ENCODE assay signal across 17 cellular contexts in genomic region chr9:7336356-7337075, GRCh38.
DNase-seq lines count a peak whose midpoint lies in the region; FAIRE-seq and TF ChIP-seq lines count a peak whose summit lies in the region.
"Had no signal": no experiment of that assay in that cellular context is flagged by ENCODE, and none has a peak within 500 bp of the region (broad histone marks: within the 10 kb centered on the region; RNA-seq: fewer than 3 reads in every experiment).

No MANE protein-coding gene starts in this region.

- 0% methylated on average over 1 of the region's 2 CpGs for WGBS in mesenchymal stem cell
- WGBS in testis, 2 donors: 56 to 66% methylated on average over 2 of the region's 2 CpGs
- 55 to 63% (median 56%) methylated on average over 2 of the region's 2 CpGs for WGBS in small intestine, 3 donors

- intact Hi-C loops in testis (cut with DNase I; ENCODE audit: low total_unique reads): no loop called here

- H3K27ac ChIP-seq in mesenchymal stem cell (ENCODE audit: low read length, poor library complexity, severe bottlenecking): no peak overlapping the region
- no peak overlapping the region for H3K27ac ChIP-seq in testis
- no peak overlapping the region for H3K27ac ChIP-seq in small intestine (ENCODE audit: low read depth in 1 of 2, low read length in 1 of 2)
- H3K27ac ChIP-seq: BLaER1, coronary artery, epithelial cell of prostate, tibial nerve had no signal

- H2BK12ac ChIP-seq in mesenchymal stem cell (ENCODE audit: low read length in 2 of 2): no peak overlapping the region

- no peak overlapping the region for H2AFZ ChIP-seq in mesenchymal stem cell (ENCODE audit: low read depth, low read length)

- H3K4ac ChIP-seq in mesenchymal stem cell (ENCODE audit: low read depth in 1 of 2, low read length in 2 of 2): no peak overlapping the region

- no peak for TF ChIP-seq CTCF in testis (IDR thresholded peaks at IDR 0.05)

- no peak overlapping the region for H2BK5ac ChIP-seq in mesenchymal stem cell (ENCODE audit: low read depth, low read length, poor library complexity, severe bottlenecking)

- H4K8ac ChIP-seq in mesenchymal stem cell (ENCODE audit: low read length): no peak overlapping the region

- no peak overlapping the region for H4K91ac ChIP-seq in mesenchymal stem cell (ENCODE audit: low read length)

- no peak overlapping the region for H3K23ac ChIP-seq in mesenchymal stem cell (ENCODE audit: low read length in 2 of 2)

- FAIRE-seq in small intestine (lab: Jason Lieb, UNC): no peak
- FAIRE-seq: astrocyte, keratinocyte had no signal

- in situ Hi-C loops in SK-MEL-5 (cut with HindIII; ENCODE audit: low pct_unique_long_range_greater_than_20kb, low sequenced_read_pairs): no loop called here

- no peak overlapping the region for H3K18ac ChIP-seq in mesenchymal stem cell (ENCODE audit: low read depth in 1 of 2, low read length in 2 of 2)

- H3K4me2 ChIP-seq in mesenchymal stem cell (ENCODE audit: low read length, poor library complexity, severe bottlenecking): no peak overlapping the region
- H3K4me2 ChIP-seq: BLaER1 had no signal

- H3K9ac ChIP-seq in mesenchymal stem cell (ENCODE audit: low read length): no peak overlapping the region
- H3K9ac ChIP-seq: BLaER1 had no signal

- H3K4me3 ChIP-seq in mesenchymal stem cell (ENCODE audit: insufficient read depth in 1 of 2, low read depth in 1 of 2, low read length in 2 of 2): no peak overlapping the region
- no peak overlapping the region for H3K4me3 ChIP-seq in testis
- H3K4me3 ChIP-seq in small intestine (ENCODE audit: low read depth in 1 of 2, low read length in 2 of 2): no peak overlapping the region
- H3K4me3 ChIP-seq: BLaER1, coronary artery, tibial nerve had no signal

- H2BK15ac ChIP-seq in mesenchymal stem cell (ENCODE audit: low read depth, poor library complexity, severe bottlenecking): no peak overlapping the region

- H3K14ac ChIP-seq in mesenchymal stem cell (ENCODE audit: low read length in 2 of 2): no peak overlapping the region

- H3K36me3 ChIP-seq in mesenchymal stem cell (ENCODE audit: control insufficient read depth in 1 of 2, insufficient read depth in 2 of 2, low read depth in 1 of 2, low read length in 2 of 2) (no peaks in the 10 kb centered on the region), testis (ENCODE audit: low read depth, missing control alignments) (no peaks in the 10 kb centered on the region), small intestine (ENCODE audit: control insufficient read depth in 2 of 2, insufficient read depth in 2 of 2, low read length in 2 of 2) (no peaks in the 10 kb centered on the region)
- H3K36me3 ChIP-seq: BLaER1, tibial nerve had no signal

- DNase-seq in LHCN-M2 (ENCODE audit: low read depth) (peak; percentile 87), NCI-H2107 treated with DMSO at 0.1 percent for 48 hours (lab: John Stamatoyannopoulos, UW; ENCODE audit: unreplicated experiment) (peak; percentile 87), SK-MEL-5 (ENCODE audit: low read depth, low spot score) (peak; percentile 7), mesenchymal stem cell (peak; percentile 93), medulla oblongata (ENCODE audit: extremely low spot score) (no peak), testis (no peak), small intestine (no peak), NCI-H1694 (lab: John Stamatoyannopoulos, UW) (no peak)
- DNase-seq: activated CD4-positive, CD25-positive, alpha-beta regulatory T cell; activated gamma-delta T cell; MM.1S had no signal

- no peaks in the 10 kb centered on the region for H3K27me3 ChIP-seq in mesenchymal stem cell (ENCODE audit: control insufficient read depth in 1 of 2, insufficient read depth in 1 of 2, low read length in 2 of 2)
- H3K27me3 ChIP-seq in testis: no peaks in the 10 kb centered on the region
- no peaks in the 10 kb centered on the region for H3K27me3 ChIP-seq in small intestine (ENCODE audit: control insufficient read depth in 2 of 2, insufficient read depth in 2 of 2, low read length in 2 of 2)
- H3K27me3 ChIP-seq: BLaER1, tibial nerve had no signal

- no peak overlapping the region for H2AK5ac ChIP-seq in mesenchymal stem cell (ENCODE audit: low read length, severe bottlenecking)

- H3K4me1 ChIP-seq in mesenchymal stem cell (ENCODE audit: control insufficient read depth, insufficient read depth, low read depth, low read length): no peaks in the 10 kb centered on the region
- H3K4me1 ChIP-seq in testis: no peaks in the 10 kb centered on the region
- no peaks in the 10 kb centered on the region for H3K4me1 ChIP-seq in small intestine (ENCODE audit: control insufficient read depth in 2 of 2, insufficient read depth in 1 of 2, low read depth in 1 of 2, low read length in 1 of 2)
- H3K4me1 ChIP-seq: BLaER1, tibial nerve had no signal

- H2BK120ac ChIP-seq in mesenchymal stem cell (ENCODE audit: low read depth, low read length): no peak overlapping the region

- H3K79me1 ChIP-seq in mesenchymal stem cell (replicated peaks; ENCODE audit: low read length, poor library complexity, severe bottlenecking): no peaks in the 10 kb centered on the region

- H3K9me3 ChIP-seq in mesenchymal stem cell (ENCODE audit: control insufficient read depth, low read length) (no peaks in the 10 kb centered on the region), testis (no peaks in the 10 kb centered on the region), small intestine (ENCODE audit: control insufficient read depth, low read depth) (no peaks in the 10 kb centered on the region)
- H3K9me3 ChIP-seq: BLaER1, tibial nerve had no signal

- no peak for TF ChIP-seq POLR2A in testis (IDR thresholded peaks at IDR 0.05)

Comparison
In these comparisons a context has a peak if more than half of its experiments do, and no peak if none do; other contexts are left out.
1. DNase-seq: peak in LHCN-M2 (single experiment), NCI-H2107 treated with DMSO at 0.1 percent for 48 hours (single experiment), SK-MEL-5 (single experiment) and mesenchymal stem cell (single experiment); none in medulla oblongata (single experiment), testis (single experiment), small intestine (single experiment) and NCI-H1694 (single experiment).